13 cellular contexts compared by ENCODE assay signal in the genomic region with DNA sequence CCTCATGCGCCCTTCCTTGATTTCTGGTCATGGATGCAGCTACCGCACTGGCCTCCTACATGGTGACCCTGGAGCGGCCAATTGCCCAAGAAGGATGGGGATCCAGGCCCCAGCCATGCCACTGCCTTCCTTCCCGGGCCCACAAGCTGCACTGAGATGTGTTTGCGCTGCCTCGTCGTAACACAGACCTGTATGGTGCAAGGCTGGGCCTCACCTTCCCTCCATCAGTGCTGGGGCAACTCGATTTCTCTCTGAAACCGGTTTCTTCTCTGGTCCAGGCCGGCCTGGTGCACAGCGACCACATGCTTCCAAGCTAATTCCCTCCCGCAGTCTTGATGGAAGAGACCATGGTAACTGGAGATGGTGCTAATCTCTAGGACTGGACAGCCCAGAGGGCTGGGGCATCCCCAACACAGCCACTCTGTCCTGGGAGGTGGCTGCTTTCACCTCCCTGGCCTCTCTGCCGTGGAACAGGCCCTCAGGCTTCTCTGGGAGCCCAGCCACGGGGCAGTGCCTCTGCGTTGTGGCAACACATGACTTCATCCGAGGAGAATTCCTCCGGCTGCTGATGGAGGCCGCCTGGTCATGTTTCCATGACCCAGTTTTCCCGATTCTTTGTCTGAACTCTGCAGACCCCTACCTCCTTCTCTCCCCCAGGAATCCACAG.
DNase-seq lines count a peak whose midpoint lies in the region; ATAC-seq, FAIRE-seq and TF ChIP-seq lines count a peak whose summit lies in the region.
"Had no signal": no experiment of that assay in that cellular context is flagged by ENCODE, and none has a peak within 500 bp of the region (broad histone marks: within the 10 kb centered on the region; RNA-seq: fewer than 3 reads in every experiment).

No MANE protein-coding gene starts in this region.

- H3K27me3 ChIP-seq in layer of hippocampus (ENCODE audit: control insufficient read depth, insufficient read depth, low read length) (no peaks in the 10 kb centered on the region), thoracic aorta (replicated peaks; ENCODE audit: insufficient read depth) (no peaks in the 10 kb centered on the region), HepG2 (ENCODE audit: control insufficient read depth in 1 of 2, insufficient read depth in 2 of 2, low read length in 2 of 2) (peaks cover 6 to 31% of the 10 kb centered on the region in 2 experiments; a peak in 4 of 5 replicates)

- H3K9me3 ChIP-seq in thoracic aorta (no peaks in the 10 kb centered on the region), HepG2 (ENCODE audit: low read length) (no peaks in the 10 kb centered on the region)

- CTCF ChIA-PET in HepG2 (lab: Yijun Ruan, JAX; ENCODE audit: low intra/inter-chr PET ratio, low total read pairs) = no interaction called here

- H3K4me3 ChIP-seq in thoracic aorta (peak overlapping the region; percentile 57), HepG2 (replicated peaks in 1 of 3; ENCODE audit: insufficient read depth in 1 of 3, low read depth in 2 of 3, low read length in 3 of 3) (no peak overlapping the region)

- TF ChIP-seq RAD21 in HepG2 (CRISPR knock-in tag; IDR thresholded peaks at IDR 0.05) = no peak

- H3K36me3 Mint-ChIP-seq in HFFc6 (ENCODE audit: low read depth) = peaks cover 17% of the 10 kb centered on the region
- H3K36me3 Mint-ChIP-seq: naive B cell had no signal

- peaks cover 25% of the 10 kb centered on the region for H3K27me3 Mint-ChIP-seq in HFFc6 (ENCODE audit: insufficient read depth)

- H3K9ac ChIP-seq in HepG2 (ENCODE audit: insufficient read depth, low read depth, low read length) = no peak overlapping the region

- H3K4me1 Mint-ChIP-seq in HFFc6 (ENCODE audit: low read depth) = peaks cover 73% of the 10 kb centered on the region
- H3K4me1 Mint-ChIP-seq: naive B cell had no signal

- H2AFZ ChIP-seq in HepG2 (ENCODE audit: low read length) = no peak overlapping the region

- in situ Hi-C loops in HepG2 (cut with HindIII; ENCODE audit: extremely low pct_ligation_motif_present, low pct_unique_long_range_greater_than_20kb) = no loop called here

- BruUV-seq in HepG2 (replicated peaks; lab: Mats Ljungman, UMichigan) = no TSS peak

- H3K27ac ChIP-seq in layer of hippocampus (ENCODE audit: low read depth, low read length) (peak overlapping the region; percentile 1), thoracic aorta (peak overlapping the region; percentile 88 to 95), HepG2 (ENCODE audit: extremely low read length, insufficient read depth, low read length) (no peak overlapping the region)

- H3K27ac Mint-ChIP-seq in HFFc6 = peak overlapping the region; percentile 99
- H3K27ac Mint-ChIP-seq: naive B cell had no signal

- H3K79me2 ChIP-seq in HepG2 (ENCODE audit: insufficient read depth, low read length) = no peaks in the 10 kb centered on the region

- no peak for TF ChIP-seq POLR2A in HepG2 (IDR thresholded peaks at IDR 0.05; ENCODE audit: insufficient read depth in 1 of 2, low read depth in 2 of 2, low read length in 2 of 2)

- intact Hi-C loops in HepG2 (cut with micrococcal nuclease; ENCODE audit: unreplicated experiment) = no loop called here

- H4K20me1 ChIP-seq in HepG2 (ENCODE audit: insufficient read depth, low read length) = no peaks in the 10 kb centered on the region; the same call in 1 of the 2 replicates

- H3K36me3 ChIP-seq in thoracic aorta = no peaks in the 10 kb centered on the region
- H3K36me3 ChIP-seq in HepG2 (replicated peaks in 1 of 2; ENCODE audit: control insufficient read depth in 1 of 2, insufficient read depth in 2 of 2, low read length in 2 of 2) = no peaks in the 10 kb centered on the region

- TF ChIP-seq CTCF in HFFc6 (IDR thresholded peaks at IDR 0.05) (no peak), thoracic aorta (IDR thresholded peaks at IDR 0.05) (no peak), HepG2 (CRISPR knock-in tag; IDR thresholded peaks at IDR 0.05) (no peak)

- DNase-seq in HFFc6 (peak; percentile 86), dedifferentiated amniotic fluid mesenchymal stem cell (ENCODE audit: extremely low spot score) (peak; percentile 88), thoracic aorta (ENCODE audit: low spot score) (no peak), HepG2 (ENCODE audit: low spot score) (no peak)
- no peak for DNase-seq in activated CD8-positive, alpha-beta memory T cell treated with anti-CD3 and anti-CD28 coated beads, Interleukin-2, amount 50 U/mL, for 48 hours
- DNase-seq: glutamatergic neuron, H7, naive B cell, NCI-H82, T-helper 1 cell had no signal

- no peak for FAIRE-seq in HepG2 (lab: Jason Lieb, UNC)

- H3K4me3 Mint-ChIP-seq in HFFc6 = peak overlapping the region; percentile 77
- H3K4me3 Mint-ChIP-seq: naive B cell had no signal

- H3K4me1 ChIP-seq in thoracic aorta (ENCODE audit: control insufficient read depth in 1 of 2, low read depth in 2 of 2) = peaks cover 22 to 51% of the 10 kb centered on the region in 2 donors
- H3K4me1 ChIP-seq in HepG2 (ENCODE audit: insufficient read depth, low read length) = peaks cover 5% of the 10 kb centered on the region

- no peaks in the 10 kb centered on the region for H3K9me3 Mint-ChIP-seq in HFFc6
- H3K9me3 Mint-ChIP-seq: naive B cell had no signal

- POLR2A ChIA-PET in HepG2 (lab: Yijun Ruan, JAX) = no interaction called here

- no peak for TF ChIP-seq EP300 in HepG2 (IDR thresholded peaks at IDR 0.05; ENCODE audit: low read depth in 2 of 2, low read length in 2 of 2)
- TF ChIP-seq EP300 in HepG2 (CRISPR knock-in tag; IDR thresholded peaks at IDR 0.05; ENCODE audit: borderline replicate concordance) = no peak

- no peak overlapping the region for H3K4me2 ChIP-seq in HepG2 (ENCODE audit: low read depth, low read length)

- WGBS in HepG2 (ENCODE audit: low lambda C conversion rate) = 43% methylated on average over 16 of the region's 19 CpGs

- ATAC-seq in thoracic aorta (ENCODE audit: insufficient number of reproducible peaks, low FRiP score, low read depth) = peak; percentile 67
- no peak for ATAC-seq in esophagus mucosa
- ATAC-seq in HG02623 (IDR thresholded peaks at IDR 0.05; ENCODE audit: unreplicated experiment) = no peak
- ATAC-seq in HepG2 = no peak

TF ChIP-seq in HepG2, 621 proteins besides CTCF, POLR2A, EP300 and RAD21:
- TF ChIP-seq ZNF563 (CRISPR knock-in tag; IDR thresholded peaks at IDR 0.05) (no peak), JARID2 (CRISPR knock-in tag; IDR thresholded peaks at IDR 0.05; ENCODE audit: insufficient replicate concordance) (no peak), ZNF383 (CRISPR knock-in tag; IDR thresholded peaks at IDR 0.05; ENCODE audit: borderline replicate concordance) (no peak), SUZ12 (IDR thresholded peaks at IDR 0.05; ENCODE audit: low read depth, low read length) (no peak), ZNF788 (CRISPR knock-in tag; IDR thresholded peaks at IDR 0.05; ENCODE audit: borderline replicate concordance) (no peak), ZBTB7A (CRISPR knock-in tag; IDR thresholded peaks at IDR 0.05) (no peak), SOX13 (IDR thresholded peaks at IDR 0.05) (no peak), SOX13 (CRISPR knock-in tag; conservative IDR thresholded peaks at IDR 0.05 in 1 of 2, IDR thresholded peaks at IDR 0.05 in 1 of 2) (no peak), NFRKB (IDR thresholded peaks at IDR 0.05) (no peak), ZNF737 (CRISPR knock-in tag; IDR thresholded peaks at IDR 0.05; ENCODE audit: borderline replicate concordance) (no peak), GMEB1 (CRISPR knock-in tag; IDR thresholded peaks at IDR 0.05; ENCODE audit: borderline replicate concordance) (no peak)
- TF ChIP-seq, protein P1, sequence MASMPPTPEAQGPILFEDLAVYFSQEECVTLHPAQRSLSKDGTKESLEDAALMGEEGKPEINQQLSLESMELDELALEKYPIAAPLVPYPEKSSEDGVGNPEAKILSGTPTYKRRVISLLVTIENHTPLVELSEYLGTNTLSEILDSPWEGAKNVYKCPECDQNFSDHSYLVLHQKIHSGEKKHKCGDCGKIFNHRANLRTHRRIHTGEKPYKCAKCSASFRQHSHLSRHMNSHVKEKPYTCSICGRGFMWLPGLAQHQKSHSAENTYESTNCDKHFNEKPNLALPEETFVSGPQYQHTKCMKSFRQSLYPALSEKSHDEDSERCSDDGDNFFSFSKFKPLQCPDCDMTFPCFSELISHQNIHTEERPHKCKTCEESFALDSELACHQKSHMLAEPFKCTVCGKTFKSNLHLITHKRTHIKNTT (CRISPR knock-in tag; IDR thresholded peaks at IDR 0.05) = no peak
- TF ChIP-seq, protein P2, sequence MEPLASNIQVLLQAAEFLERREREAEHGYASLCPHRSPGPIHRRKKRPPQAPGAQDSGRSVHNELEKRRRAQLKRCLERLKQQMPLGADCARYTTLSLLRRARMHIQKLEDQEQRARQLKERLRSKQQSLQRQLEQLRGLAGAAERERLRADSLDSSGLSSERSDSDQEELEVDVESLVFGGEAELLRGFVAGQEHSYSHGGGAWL (CRISPR knock-in tag; IDR thresholded peaks at IDR 0.05) = no peak

Comparison
In these comparisons a context has a peak if more than half of its experiments do, and no peak if none do; other contexts are left out.
1. DNase-seq: peak in HFFc6 (single experiment) and dedifferentiated amniotic fluid mesenchymal stem cell (single experiment); none in thoracic aorta (single experiment), HepG2 (single experiment) and activated CD8-positive, alpha-beta memory T cell treated with anti-CD3 and anti-CD28 coated beads, Interleukin-2, amount 50 U/mL, for 48 hours (single experiment).